20 cellular contexts compared by ENCODE assay signal in genomic region chr10:50331486-50331885, GRCh38.
"Had no signal": no experiment of that assay in that cellular context is flagged by ENCODE, and none has a peak within 500 bp of the region (broad histone marks: within the 10 kb centered on the region; RNA-seq: fewer than 3 reads in every experiment).

No MANE protein-coding gene starts in this region.

- H3K9me3 ChIP-seq: SK-N-SH had no signal

- ATAC-seq: Panc1 had no signal

- H3K9ac ChIP-seq: SK-N-SH had no signal

- H3K27ac ChIP-seq: RWPE1 had no signal

- H3K4me2 ChIP-seq: SK-N-SH had no signal

- DNase-seq: Kasumi-1, KG1, MM.1S, NCI-H1092 treated with DMSO at 0.1 percent for 48 hours, NCI-H1436, NCI-H187, NCI-H2029, NCI-H2081 treated with DMSO at 0.1 percent for 48 hours, NCI-H2171, NCI-H226, NCI-H446, NCI-H510A, NCI-H524 treated with DMSO at 0.1 percent for 48 hours, NCI-H69, NCI-H774, SHP77, SK-N-SH, SW 1271 had no signal
